ENCODE assay signal across 2 cellular contexts in the genomic region with DNA sequence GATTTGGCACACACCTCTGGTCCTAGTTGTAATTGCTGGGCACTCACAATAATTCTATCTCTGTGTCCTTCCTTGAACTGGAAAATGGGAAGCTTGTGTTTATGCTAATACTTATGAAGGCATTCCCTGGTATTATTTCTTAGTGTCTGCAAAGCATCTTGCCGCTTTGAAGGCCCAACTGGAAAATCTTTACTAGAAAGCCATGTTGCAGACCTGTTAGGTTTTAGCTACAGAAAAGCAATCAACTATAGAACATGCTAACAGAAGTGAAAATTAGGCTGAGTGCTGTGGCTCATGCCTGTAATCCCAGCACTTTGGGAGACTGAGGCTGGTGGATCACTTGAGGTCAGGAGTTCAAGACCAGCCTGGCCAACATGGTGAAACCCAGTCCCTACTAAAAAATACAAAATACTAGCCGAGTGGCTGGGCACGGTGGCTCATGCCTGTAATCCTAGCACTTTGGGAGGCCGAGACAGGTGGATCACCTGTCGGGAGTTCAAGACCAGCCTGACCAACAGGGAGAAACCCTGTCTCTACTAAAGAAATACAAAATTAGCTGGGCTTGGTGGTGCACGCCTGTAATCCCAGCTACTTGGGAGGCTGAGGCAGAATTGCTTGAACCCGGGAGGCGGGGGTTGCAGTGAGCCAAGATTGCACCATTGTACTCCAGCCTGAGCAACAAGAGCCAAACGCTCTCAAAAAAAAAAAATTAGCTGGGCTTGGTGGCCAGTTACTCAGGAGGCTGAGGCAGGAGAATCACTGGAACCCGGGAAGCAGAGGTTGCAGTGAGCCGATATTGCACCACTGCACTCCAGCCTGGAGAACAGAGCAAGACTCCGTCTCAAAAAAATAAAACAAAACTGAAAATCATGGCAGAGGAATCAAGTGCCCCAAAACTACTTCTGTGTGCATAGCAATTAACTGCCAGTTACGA.
A peak's percentile ranks its signal among the peaks of the same experiment; 100 is the strongest.
TF ChIP-seq lines count a peak whose summit lies in the region.

No MANE protein-coding gene starts in this region.

TF ChIP-seq in GM12891, 5 proteins besides CTCF, POLR2A, EP300 and RAD21:
- TF ChIP-seq POLR2AphosphoS5 (IDR thresholded peaks at IDR 0.05; ENCODE audit: low read depth, low read length), result peak; percentile 55; the same call in 1 of the 2 replicates

TF ChIP-seq in GM12878, 131 proteins besides CTCF, POLR2A, EP300 and RAD21:
- TF ChIP-seq FOXM1 (IDR thresholded peaks at IDR 0.05; ENCODE audit: low read depth, low read length) (0 out of 2 replicates have a peak, but pooled peaks have one; percentile 4), BACH1 (IDR thresholded peaks at IDR 0.05; ENCODE audit: borderline replicate concordance) (0 out of 2 replicates have a peak, but pooled peaks have one; percentile 6), HDGF (IDR thresholded peaks at IDR 0.05) (0 out of 2 replicates have a peak, but pooled peaks have one; percentile 66), ZBED1 (IDR thresholded peaks at IDR 0.05; ENCODE audit: borderline replicate concordance) (0 out of 2 replicates have a peak, but pooled peaks have one; percentile 21), POLR2AphosphoS5 (IDR thresholded peaks at IDR 0.05; ENCODE audit: low read length) (peak; percentile 51)
TF ChIP-seq in GM12878: peak in this region for 5; not testable (repeated sequence) for 126.
